1 cellular context compared by ENCODE assay signal in the genomic region with DNA sequence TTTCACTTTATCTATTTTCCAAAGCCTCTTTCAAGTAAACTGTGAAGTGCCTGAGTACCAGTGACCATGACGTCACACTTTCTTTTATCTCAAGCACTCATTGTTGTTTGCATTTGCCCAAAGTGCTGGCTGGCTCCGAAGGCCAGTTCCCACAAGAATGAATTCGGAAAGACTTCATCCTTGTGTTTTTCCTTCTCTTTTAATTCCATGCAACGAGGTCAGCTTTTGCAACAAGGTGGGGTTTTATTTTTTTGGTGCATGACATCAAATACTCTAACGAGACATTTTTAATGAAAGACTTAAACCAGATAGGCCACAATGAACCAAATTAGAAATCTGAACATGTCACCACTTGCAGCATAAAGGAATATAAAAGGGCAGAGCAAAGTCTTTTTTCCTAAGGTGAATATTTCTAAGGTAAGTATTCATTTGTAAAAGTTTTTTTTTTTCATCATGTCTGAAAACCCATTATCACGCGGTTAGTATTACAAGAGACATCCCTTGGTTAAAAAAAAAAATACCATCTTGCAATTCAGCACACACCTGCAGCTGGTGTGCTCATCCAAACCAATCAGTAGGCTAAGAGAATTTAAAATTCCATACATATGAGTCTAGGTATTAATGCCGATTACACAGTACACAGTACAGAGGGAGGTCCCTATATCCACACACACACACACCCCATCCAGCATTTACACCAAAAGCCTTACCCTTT.
TF ChIP-seq lines count a peak whose summit lies in the region.

No MANE protein-coding gene starts in this region.

TF ChIP-seq in IMR-90, 13 proteins besides CTCF, POLR2A, EP300 and RAD21:
- TF ChIP-seq MAFK (IDR thresholded peaks at IDR 0.05; ENCODE audit: low read depth, low read length), result no peak
- TF ChIP-seq CHD1 (IDR thresholded peaks at IDR 0.05; ENCODE audit: low read depth, low read length), result no peak
- TF ChIP-seq NFE2L2 (IDR thresholded peaks at IDR 0.05; ENCODE audit: low read depth, low read length), result no peak
